ENCODE assay signal across 2 cellular contexts in the genomic region with DNA sequence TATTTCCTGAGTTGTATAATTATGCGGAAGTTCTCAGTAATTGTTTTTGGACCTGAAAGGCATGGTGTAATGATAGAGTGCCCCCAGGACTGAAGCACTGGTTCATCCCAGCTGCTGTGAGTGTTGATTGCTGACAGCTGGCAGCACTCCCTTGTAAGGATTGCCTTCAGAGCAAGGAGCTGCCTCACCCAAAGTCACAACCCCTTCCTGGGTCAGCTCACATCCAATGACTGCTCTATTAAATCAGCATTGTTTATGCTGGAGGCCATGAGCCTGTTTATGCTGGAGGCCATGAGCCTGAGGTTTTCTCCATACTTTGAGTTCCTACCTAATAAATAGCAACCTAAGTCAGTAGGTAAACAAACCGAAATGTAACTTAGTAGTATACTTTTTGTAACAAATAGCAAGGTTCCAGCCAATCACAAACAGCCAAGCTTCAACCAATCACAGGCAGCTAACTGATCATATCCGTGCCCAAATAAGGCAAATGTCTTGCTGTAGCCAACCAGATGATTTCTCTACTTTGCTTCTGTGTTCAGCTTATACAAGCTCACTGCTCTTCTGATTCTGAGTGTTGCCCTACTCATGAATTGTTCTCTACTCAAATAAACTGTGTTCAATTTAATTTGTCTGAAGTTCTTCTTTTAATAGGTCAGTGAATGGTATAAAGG.
TF ChIP-seq lines count a peak whose summit lies in the region.

No MANE protein-coding gene starts in this region.

TF ChIP-seq in SK-N-SH treated with all-trans-retinoic acid at 6 μM for 48 hours, 23 proteins besides CTCF, POLR2A, EP300 and RAD21 (continued from another document):
- TF ChIP-seq, protein P1, sequence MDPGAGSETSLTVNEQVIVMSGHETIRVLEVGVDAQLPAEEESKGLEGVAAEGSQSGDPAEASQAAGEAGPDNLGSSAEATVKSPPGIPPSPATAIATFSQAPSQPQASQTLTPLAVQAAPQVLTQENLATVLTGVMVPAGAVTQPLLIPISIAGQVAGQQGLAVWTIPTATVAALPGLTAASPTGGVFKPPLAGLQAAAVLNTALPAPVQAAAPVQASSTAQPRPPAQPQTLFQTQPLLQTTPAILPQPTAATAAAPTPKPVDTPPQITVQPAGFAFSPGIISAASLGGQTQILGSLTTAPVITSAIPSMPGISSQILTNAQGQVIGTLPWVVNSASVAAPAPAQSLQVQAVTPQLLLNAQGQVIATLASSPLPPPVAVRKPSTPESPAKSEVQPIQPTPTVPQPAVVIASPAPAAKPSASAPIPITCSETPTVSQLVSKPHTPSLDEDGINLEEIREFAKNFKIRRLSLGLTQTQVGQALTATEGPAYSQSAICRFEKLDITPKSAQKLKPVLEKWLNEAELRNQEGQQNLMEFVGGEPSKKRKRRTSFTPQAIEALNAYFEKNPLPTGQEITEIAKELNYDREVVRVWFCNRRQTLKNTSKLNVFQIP (CRISPR knock-in tag; IDR thresholded peaks at IDR 0.05; ENCODE audit: borderline replicate concordance, low read depth), result no peak
- no peak for TF ChIP-seq TOX (CRISPR knock-in tag; IDR thresholded peaks at IDR 0.05; ENCODE audit: borderline replicate concordance)
- TF ChIP-seq PPARA (CRISPR knock-in tag; IDR thresholded peaks at IDR 0.05; ENCODE audit: borderline replicate concordance), result no peak

TF ChIP-seq in SK-N-SH, 30 proteins besides CTCF, POLR2A, EP300 and RAD21 (continued from another document):
- TF ChIP-seq, protein P2, sequence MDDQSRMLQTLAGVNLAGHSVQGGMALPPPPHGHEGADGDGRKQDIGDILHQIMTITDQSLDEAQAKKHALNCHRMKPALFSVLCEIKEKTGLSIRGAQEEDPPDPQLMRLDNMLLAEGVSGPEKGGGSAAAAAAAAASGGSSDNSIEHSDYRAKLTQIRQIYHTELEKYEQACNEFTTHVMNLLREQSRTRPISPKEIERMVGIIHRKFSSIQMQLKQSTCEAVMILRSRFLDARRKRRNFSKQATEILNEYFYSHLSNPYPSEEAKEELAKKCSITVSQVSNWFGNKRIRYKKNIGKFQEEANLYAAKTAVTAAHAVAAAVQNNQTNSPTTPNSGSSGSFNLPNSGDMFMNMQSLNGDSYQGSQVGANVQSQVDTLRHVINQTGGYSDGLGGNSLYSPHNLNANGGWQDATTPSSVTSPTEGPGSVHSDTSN (IDR thresholded peaks at IDR 0.05), result no peak
- TF ChIP-seq TEAD4 (IDR thresholded peaks at IDR 0.05; ENCODE audit: borderline replicate concordance, insufficient read depth), result no peak
